18 cellular contexts compared by ENCODE assay signal in genomic region chr12:130429656-130430505, GRCh38.
"Had no signal": no experiment of that assay in that cellular context is flagged by ENCODE, and none has a peak within 500 bp of the region (broad histone marks: within the 10 kb centered on the region; RNA-seq: fewer than 3 reads in every experiment).

No MANE protein-coding gene starts in this region.

- ATAC-seq: activated CD4-positive, alpha-beta T cell treated with anti-CD3 and anti-CD28 coated beads for 36 hours; pancreas; WTC11 had no signal

- H3K9me3 ChIP-seq: pancreas had no signal

- H3K9me3 Mint-ChIP-seq: activated CD4-positive, alpha-beta memory T cell treated with anti-CD3 and anti-CD28 coated beads for 36 hours; activated naive CD8-positive, alpha-beta T cell treated with anti-CD3 and anti-CD28 coated beads, Interleukin-2, amount 10 ng/mL, durations not matched to agents 7 days and 5 days; activated T-helper 1 cell treated with anti-CD3 and anti-CD28 coated beads, Interleukin-12 subunit alpha, Interleukin-12 subunit beta, Interleukin-2, Interleukin-4 antibody, amounts not matched to agents 30 ng/mL and 10 ng/mL and 1 ng/mL, durations not matched to agents 14 hours and 24 hours and 36 hours had no signal

- H3K27ac Mint-ChIP-seq: activated CD4-positive, alpha-beta memory T cell treated with anti-CD3 and anti-CD28 coated beads for 36 hours; activated CD4-positive, alpha-beta T cell treated with anti-CD3 and anti-CD28 coated beads for 36 hours; activated naive CD8-positive, alpha-beta T cell treated with anti-CD3 and anti-CD28 coated beads, Interleukin-2, amount 10 ng/mL, durations not matched to agents 7 days and 5 days; activated T-helper 1 cell treated with anti-CD3 and anti-CD28 coated beads, Interleukin-12 subunit alpha, Interleukin-12 subunit beta, Interleukin-2, Interleukin-4 antibody, amounts not matched to agents 30 ng/mL and 10 ng/mL and 1 ng/mL, durations not matched to agents 14 hours and 24 hours and 36 hours; WTC11 had no signal

- H3K36me3 Mint-ChIP-seq: activated CD4-positive, alpha-beta memory T cell treated with anti-CD3 and anti-CD28 coated beads for 36 hours; activated naive CD8-positive, alpha-beta T cell treated with anti-CD3 and anti-CD28 coated beads, Interleukin-2, amount 10 ng/mL, durations not matched to agents 7 days and 5 days had no signal

- H3K4me3 ChIP-seq: pancreas had no signal

- H3K4me3 Mint-ChIP-seq: activated CD4-positive, alpha-beta memory T cell treated with anti-CD3 and anti-CD28 coated beads for 36 hours; activated CD4-positive, alpha-beta T cell treated with anti-CD3 and anti-CD28 coated beads for 36 hours; activated naive CD8-positive, alpha-beta T cell treated with anti-CD3 and anti-CD28 coated beads, Interleukin-2, amount 10 ng/mL, durations not matched to agents 7 days and 5 days; activated T-helper 1 cell treated with anti-CD3 and anti-CD28 coated beads, Interleukin-12 subunit alpha, Interleukin-12 subunit beta, Interleukin-2, Interleukin-4 antibody, amounts not matched to agents 30 ng/mL and 10 ng/mL and 1 ng/mL, durations not matched to agents 14 hours and 24 hours and 36 hours; WTC11 had no signal

- H3K27me3 ChIP-seq: pancreas had no signal

- H3K4me1 Mint-ChIP-seq: activated CD4-positive, alpha-beta T cell treated with anti-CD3 and anti-CD28 coated beads for 36 hours; activated naive CD8-positive, alpha-beta T cell treated with anti-CD3 and anti-CD28 coated beads, Interleukin-2, amount 10 ng/mL, durations not matched to agents 7 days and 5 days; WTC11 had no signal

- FAIRE-seq: colon, endometrium, pancreas, TTC549 had no signal

- DNase-seq: activated CD4-positive, alpha-beta memory T cell treated with anti-CD3 and anti-CD28 coated beads for 36 hours; activated CD4-positive, alpha-beta T cell treated with anti-CD3 and anti-CD28 coated beads for 36 hours; activated gamma-delta T cell treated with Interleukin-2 at 50 U/mL for 16 hours; activated naive CD8-positive, alpha-beta T cell treated with anti-CD3 and anti-CD28 coated beads, Interleukin-2, amount 10 ng/mL, durations not matched to agents 7 days and 5 days; activated T-cell treated with anti-CD3 and anti-CD28 coated beads for 4 hours; erythroblast; foreskin melanocyte; islet precursor cell; mammary epithelial cell; pancreas; stimulated activated CD4-positive, alpha-beta T cell treated with anti-CD3 and anti-CD28 coated beads, Interleukin-2, amount 100 ng/mL, for 24 hours; stimulated activated naive CD4-positive, alpha-beta T cell treated with Interleukin-2 at 50 U/mL for 16 hours; trophoblast cell had no signal

- H3K27me3 Mint-ChIP-seq: activated CD4-positive, alpha-beta memory T cell treated with anti-CD3 and anti-CD28 coated beads for 36 hours; activated CD4-positive, alpha-beta T cell treated with anti-CD3 and anti-CD28 coated beads for 36 hours; activated naive CD8-positive, alpha-beta T cell treated with anti-CD3 and anti-CD28 coated beads, Interleukin-2, amount 10 ng/mL, durations not matched to agents 7 days and 5 days had no signal

- H3K27ac ChIP-seq: pancreas had no signal

- H3K4me1 ChIP-seq: pancreas had no signal

- H3K36me3 ChIP-seq: pancreas had no signal
